Comparison of ENCODE assay signal across 1 cellular context in genomic region chr9:27495480-27496133, GRCh38.
TF ChIP-seq lines count a peak whose summit lies in the region.

No MANE protein-coding gene starts in this region.

TF ChIP-seq in GM23338, 12 proteins besides CTCF, POLR2A, EP300 and RAD21 (continued from another document):
- TF ChIP-seq, protein P1, sequence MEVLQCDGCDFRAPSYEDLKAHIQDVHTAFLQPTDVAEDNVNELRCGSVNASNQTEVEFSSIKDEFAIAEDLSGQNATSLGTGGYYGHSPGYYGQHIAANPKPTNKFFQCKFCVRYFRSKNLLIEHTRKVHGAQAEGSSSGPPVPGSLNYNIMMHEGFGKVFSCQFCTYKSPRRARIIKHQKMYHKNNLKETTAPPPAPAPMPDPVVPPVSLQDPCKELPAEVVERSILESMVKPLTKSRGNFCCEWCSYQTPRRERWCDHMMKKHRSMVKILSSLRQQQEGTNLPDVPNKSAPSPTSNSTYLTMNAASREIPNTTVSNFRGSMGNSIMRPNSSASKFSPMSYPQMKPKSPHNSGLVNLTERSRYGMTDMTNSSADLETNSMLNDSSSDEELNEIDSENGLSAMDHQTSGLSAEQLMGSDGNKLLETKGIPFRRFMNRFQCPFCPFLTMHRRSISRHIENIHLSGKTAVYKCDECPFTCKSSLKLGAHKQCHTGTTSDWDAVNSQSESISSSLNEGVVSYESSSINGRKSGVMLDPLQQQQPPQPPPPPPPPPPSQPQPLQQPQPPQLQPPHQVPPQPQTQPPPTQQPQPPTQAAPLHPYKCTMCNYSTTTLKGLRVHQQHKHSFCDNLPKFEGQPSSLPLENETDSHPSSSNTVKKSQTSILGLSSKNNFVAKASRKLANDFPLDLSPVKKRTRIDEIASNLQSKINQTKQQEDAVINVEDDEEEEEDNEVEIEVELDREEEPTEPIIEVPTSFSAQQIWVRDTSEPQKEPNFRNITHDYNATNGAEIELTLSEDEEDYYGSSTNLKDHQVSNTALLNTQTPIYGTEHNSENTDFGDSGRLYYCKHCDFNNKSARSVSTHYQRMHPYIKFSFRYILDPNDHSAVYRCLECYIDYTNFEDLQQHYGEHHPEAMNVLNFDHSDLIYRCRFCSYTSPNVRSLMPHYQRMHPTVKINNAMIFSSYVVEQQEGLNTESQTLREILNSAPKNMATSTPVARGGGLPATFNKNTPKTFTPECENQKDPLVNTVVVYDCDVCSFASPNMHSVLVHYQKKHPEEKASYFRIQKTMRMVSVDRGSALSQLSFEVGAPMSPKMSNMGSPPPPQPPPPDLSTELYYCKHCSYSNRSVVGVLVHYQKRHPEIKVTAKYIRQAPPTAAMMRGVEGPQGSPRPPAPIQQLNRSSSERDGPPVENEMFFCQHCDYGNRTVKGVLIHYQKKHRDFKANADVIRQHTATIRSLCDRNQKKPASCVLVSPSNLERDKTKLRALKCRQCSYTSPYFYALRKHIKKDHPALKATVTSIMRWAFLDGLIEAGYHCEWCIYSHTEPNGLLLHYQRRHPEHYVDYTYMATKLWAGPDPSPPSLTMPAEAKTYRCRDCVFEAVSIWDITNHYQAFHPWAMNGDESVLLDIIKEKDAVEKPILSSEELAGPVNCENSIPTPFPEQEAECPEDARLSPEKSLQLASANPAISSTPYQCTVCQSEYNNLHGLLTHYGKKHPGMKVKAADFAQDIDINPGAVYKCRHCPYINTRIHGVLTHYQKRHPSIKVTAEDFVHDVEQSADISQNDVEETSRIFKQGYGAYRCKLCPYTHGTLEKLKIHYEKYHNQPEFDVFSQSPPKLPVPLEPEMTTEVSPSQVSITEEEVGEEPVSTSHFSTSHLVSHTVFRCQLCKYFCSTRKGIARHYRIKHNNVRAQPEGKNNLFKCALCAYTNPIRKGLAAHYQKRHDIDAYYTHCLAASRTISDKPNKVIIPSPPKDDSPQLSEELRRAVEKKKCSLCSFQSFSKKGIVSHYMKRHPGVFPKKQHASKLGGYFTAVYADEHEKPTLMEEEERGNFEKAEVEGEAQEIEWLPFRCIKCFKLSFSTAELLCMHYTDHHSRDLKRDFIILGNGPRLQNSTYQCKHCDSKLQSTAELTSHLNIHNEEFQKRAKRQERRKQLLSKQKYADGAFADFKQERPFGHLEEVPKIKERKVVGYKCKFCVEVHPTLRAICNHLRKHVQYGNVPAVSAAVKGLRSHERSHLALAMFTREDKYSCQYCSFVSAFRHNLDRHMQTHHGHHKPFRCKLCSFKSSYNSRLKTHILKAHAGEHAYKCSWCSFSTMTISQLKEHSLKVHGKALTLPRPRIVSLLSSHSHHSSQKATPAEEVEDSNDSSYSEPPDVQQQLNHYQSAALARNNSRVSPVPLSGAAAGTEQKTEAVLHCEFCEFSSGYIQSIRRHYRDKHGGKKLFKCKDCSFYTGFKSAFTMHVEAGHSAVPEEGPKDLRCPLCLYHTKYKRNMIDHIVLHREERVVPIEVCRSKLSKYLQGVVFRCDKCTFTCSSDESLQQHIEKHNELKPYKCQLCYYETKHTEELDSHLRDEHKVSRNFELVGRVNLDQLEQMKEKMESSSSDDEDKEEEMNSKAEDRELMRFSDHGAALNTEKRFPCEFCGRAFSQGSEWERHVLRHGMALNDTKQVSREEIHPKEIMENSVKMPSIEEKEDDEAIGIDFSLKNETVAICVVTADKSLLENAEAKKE (CRISPR knock-in tag; IDR thresholded peaks at IDR 0.05), result no peak
- TF ChIP-seq, protein P2, sequence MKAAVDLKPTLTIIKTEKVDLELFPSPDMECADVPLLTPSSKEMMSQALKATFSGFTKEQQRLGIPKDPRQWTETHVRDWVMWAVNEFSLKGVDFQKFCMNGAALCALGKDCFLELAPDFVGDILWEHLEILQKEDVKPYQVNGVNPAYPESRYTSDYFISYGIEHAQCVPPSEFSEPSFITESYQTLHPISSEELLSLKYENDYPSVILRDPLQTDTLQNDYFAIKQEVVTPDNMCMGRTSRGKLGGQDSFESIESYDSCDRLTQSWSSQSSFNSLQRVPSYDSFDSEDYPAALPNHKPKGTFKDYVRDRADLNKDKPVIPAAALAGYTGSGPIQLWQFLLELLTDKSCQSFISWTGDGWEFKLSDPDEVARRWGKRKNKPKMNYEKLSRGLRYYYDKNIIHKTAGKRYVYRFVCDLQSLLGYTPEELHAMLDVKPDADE (IDR thresholded peaks at IDR 0.05), result no peak
- TF ChIP-seq JUNB (IDR thresholded peaks at IDR 0.05; ENCODE audit: unreplicated experiment) (no peak), EZH2 (IDR thresholded peaks at IDR 0.05; ENCODE audit: low read depth, unreplicated experiment) (no peak), ZNF114 (CRISPR knock-in tag; IDR thresholded peaks at IDR 0.05) (no peak), POLR2AphosphoS5 (IDR thresholded peaks at IDR 0.05; ENCODE audit: low read depth) (no peak), CREB1 (CRISPR knock-in tag; IDR thresholded peaks at IDR 0.05; ENCODE audit: low read depth) (no peak)
TF ChIP-seq in GM23338: peak in this region for 0.
